In the genomic region with DNA sequence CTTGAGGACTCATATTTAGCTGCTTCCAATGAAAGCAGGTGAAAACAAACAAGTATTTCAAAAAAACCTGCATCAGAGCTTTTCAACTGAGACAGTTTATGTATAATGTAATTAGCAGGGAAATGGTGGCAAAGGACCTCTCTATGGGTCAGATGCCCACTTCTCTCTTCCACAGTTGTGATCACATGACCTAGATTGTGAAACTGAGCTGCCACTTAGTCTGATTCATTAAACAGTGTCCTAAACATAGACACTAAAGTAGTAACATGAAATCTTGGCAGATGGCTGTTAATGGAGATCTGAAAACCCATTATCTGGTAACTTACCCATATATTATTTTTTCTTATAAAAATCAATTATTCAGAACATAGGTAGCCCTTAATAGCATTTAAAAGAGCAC, we compare ENCODE assay signal across 18 cellular contexts.
"Had no signal": no experiment of that assay in that cellular context is flagged by ENCODE, and none has a peak within 500 bp of the region (broad histone marks: within the 10 kb centered on the region; RNA-seq: fewer than 3 reads in every experiment).

No MANE protein-coding gene starts in this region.

- ATAC-seq: left lobe of liver had no signal

- H3K4me1 ChIP-seq: ascending aorta, thyroid gland had no signal

- H3K27me3 ChIP-seq: ascending aorta, thyroid gland had no signal

- DNase-seq: activated CD4-positive, alpha-beta T cell treated with anti-CD3 and anti-CD28 coated beads, Interleukin-2, amount 50 U/mL, for 1 hour; activated CD4-positive, CD25-positive, alpha-beta regulatory T cell treated with anti-CD3 and anti-CD28 coated beads, Interleukin-2, amount 50 U/mL, for 72 hours; activated CD8-positive, alpha-beta memory T cell treated with anti-CD3 and anti-CD28 coated beads, Interleukin-2, amount 50 U/mL, for 4 hours; activated effector memory CD4-positive, alpha-beta T cell treated with anti-CD3 and anti-CD28 coated beads, Interleukin-2, amount 50 U/mL, for 16 hours; activated naive CD4-positive, alpha-beta T cell treated with anti-CD3 and anti-CD28 coated beads, Interleukin-2, amount 50 U/mL, for 16 hours; activated T-cell treated with anti-CD3 and anti-CD28 coated beads, Interleukin-2, amount 50 U/mL, for 48 hours; cerebellar nuclear complex; cortex of kidney; kidney; midbrain; retina; stimulated activated CD8-positive, alpha-beta memory T cell treated with anti-CD3 and anti-CD28 coated beads, Interleukin-4, amount 100 ng/mL, for 48 hours; stimulated activated naive CD4-positive, alpha-beta T cell; T1000; thyroid gland had no signal

- H3K9me3 ChIP-seq: ascending aorta, thyroid gland had no signal

- H3K36me3 ChIP-seq: ascending aorta, thyroid gland had no signal

- H3K27ac ChIP-seq: ascending aorta, thyroid gland had no signal

- H3K4me3 ChIP-seq: ascending aorta, lung, thyroid gland had no signal
